Comparison of ENCODE assay signal across 8 cellular contexts in the genomic region with DNA sequence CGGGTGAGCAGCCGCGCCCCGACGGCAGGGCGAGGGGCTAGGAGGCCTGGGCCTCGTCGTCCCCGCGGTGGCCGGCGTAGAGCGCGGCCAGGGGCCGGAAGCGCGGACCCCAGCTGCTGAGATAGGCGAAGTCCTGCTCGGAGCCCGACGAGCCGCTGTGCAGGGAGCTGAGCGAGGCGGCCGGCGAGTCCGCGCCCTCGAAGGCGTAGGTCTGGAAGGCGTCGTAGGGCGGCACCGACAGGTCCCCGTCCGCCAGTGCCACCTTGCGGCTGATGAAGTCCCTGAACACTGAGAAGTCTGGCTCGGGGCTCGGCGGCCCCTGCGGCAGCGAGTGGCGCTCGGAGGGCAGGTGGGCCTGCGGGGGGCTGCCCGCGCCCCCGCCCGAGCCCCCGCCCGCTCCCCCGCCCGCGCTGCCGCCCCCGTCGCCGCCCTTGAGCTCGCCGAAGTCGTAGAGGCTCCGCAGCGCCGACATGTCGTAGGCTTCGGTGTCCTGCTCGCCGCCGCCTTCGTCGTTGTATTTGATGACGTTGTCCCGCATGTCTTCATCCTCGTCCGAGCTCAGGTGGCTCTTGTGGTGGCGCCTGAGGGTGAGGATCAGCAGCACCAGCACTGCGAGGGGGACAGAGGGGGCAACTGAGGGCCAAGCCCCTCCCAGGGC. TPM values are rescaled to one million over a fixed set of nuclear protein-coding genes. Genes with fewer than 3 reads are reported as not detected.
DNase-seq lines count a peak whose midpoint lies in the region; ATAC-seq and TF ChIP-seq lines count a peak whose summit lies in the region.

No MANE protein-coding gene starts in this region.

- H3K9me3 ChIP-seq in naive thymus-derived CD4-positive, alpha-beta T cell (ENCODE audit: control insufficient read depth in 2 of 3, low read length in 3 of 3), result no peaks in the 10 kb centered on the region

- no peaks in the 10 kb centered on the region for H3K36me3 Mint-ChIP-seq in naive thymus-derived CD4-positive, alpha-beta T cell
- no peaks in the 10 kb centered on the region for H3K36me3 Mint-ChIP-seq in stimulated activated memory B cell treated with anti-CD40 and anti-IgM and Interleukin-4, amounts not matched to agents 10 μg/mL and 1 μg/mL and 100 μg/mL, for 72 hours

- CTCF ChIA-PET in naive thymus-derived CD4-positive, alpha-beta T cell (lab: Charles Lee), result interaction anchor here (0.7 to 2.0 kb wide), 5 partner anchors 8 to 187 kb away, joined by 3 to 8 read pairs (median 5); no protein-coding TSS in a partner anchor

- no peak overlapping the region for H3K27ac ChIP-seq in naive thymus-derived CD4-positive, alpha-beta T cell (ENCODE audit: low read depth, low read length)

- H3K4me1 Mint-ChIP-seq in naive thymus-derived CD4-positive, alpha-beta T cell, result peaks cover 0 to 5% (median 0%) of the 10 kb centered on the region in 7 donors
- H3K4me1 Mint-ChIP-seq in stimulated activated memory B cell treated with anti-CD40 and anti-IgM and Interleukin-4, amounts not matched to agents 10 μg/mL and 1 μg/mL and 100 μg/mL, for 72 hours, result peaks cover 5% of the 10 kb centered on the region

- POLR2A ChIA-PET in naive thymus-derived CD4-positive, alpha-beta T cell (lab: Charles Lee), result no interaction called here

- H3K4me3 ChIP-seq in naive thymus-derived CD4-positive, alpha-beta T cell (ENCODE audit: low read length), result no peak overlapping the region

- peak; percentile 41 for DNase-seq in ELR (ENCODE audit: low read depth)
- DNase-seq in NCI-H2196 treated with DMSO at 0.1 percent for 48 hours (lab: John Stamatoyannopoulos, UW; ENCODE audit: unreplicated experiment), result peak; percentile 49
- DNase-seq in activated CD8-positive, alpha-beta memory T cell treated with anti-CD3 and anti-CD28 coated beads, Interleukin-2, amount 50 U/mL, for 1 hour (ENCODE audit: extremely low read depth), result peak; percentile 17
- peak; percentile 73 to 83 for DNase-seq in erythroblast (lab: John Stamatoyannopoulos, UW)
- DNase-seq in naive thymus-derived CD4-positive, alpha-beta T cell, result peak; percentile 37 to 71 (median 62)
- no peak for DNase-seq in amniotic stem cell (lab: John Stamatoyannopoulos, UW)

- peaks cover 50 to 71% (median 57%) of the 10 kb centered on the region in 5 donors for H3K27me3 Mint-ChIP-seq in naive thymus-derived CD4-positive, alpha-beta T cell
- peaks cover 69% of the 10 kb centered on the region for H3K27me3 Mint-ChIP-seq in stimulated activated memory B cell treated with anti-CD40 and anti-IgM and Interleukin-4, amounts not matched to agents 10 μg/mL and 1 μg/mL and 100 μg/mL, for 72 hours

- no peaks in the 10 kb centered on the region for H3K4me1 ChIP-seq in naive thymus-derived CD4-positive, alpha-beta T cell (ENCODE audit: control insufficient read depth in 2 of 2, insufficient read depth in 2 of 2, low read length in 2 of 2)

- H3K27ac Mint-ChIP-seq in naive thymus-derived CD4-positive, alpha-beta T cell, result no peak overlapping the region
- no peak overlapping the region for H3K27ac Mint-ChIP-seq in stimulated activated memory B cell treated with anti-CD40 and anti-IgM and Interleukin-4, amounts not matched to agents 10 μg/mL and 1 μg/mL and 100 μg/mL, for 72 hours

- no peaks in the 10 kb centered on the region for H3K36me3 ChIP-seq in naive thymus-derived CD4-positive, alpha-beta T cell (ENCODE audit: control insufficient read depth in 2 of 3, insufficient read depth in 3 of 3, low read length in 3 of 3)

- peak overlapping the region in 4 of 10 donors; percentile 43 to 65 (median 48) for H3K4me3 Mint-ChIP-seq in naive thymus-derived CD4-positive, alpha-beta T cell
- H3K4me3 Mint-ChIP-seq in stimulated activated memory B cell treated with anti-CD40 and anti-IgM and Interleukin-4, amounts not matched to agents 10 μg/mL and 1 μg/mL and 100 μg/mL, for 72 hours, result no peak overlapping the region

- ATAC-seq in naive thymus-derived CD4-positive, alpha-beta T cell, result peak; percentile 91
- peak; percentile 77 for ATAC-seq in stimulated activated memory B cell treated with anti-CD40 and anti-IgM and Interleukin-4, amounts not matched to agents 10 μg/mL and 1 μg/mL and 100 μg/mL, for 72 hours
- ATAC-seq in HG02588 (IDR thresholded peaks at IDR 0.05; ENCODE audit: unreplicated experiment), result no peak

- no peak for TF ChIP-seq POLR2A in erythroblast (IDR thresholded peaks at IDR 0.05; ENCODE audit: low read length)

- intact Hi-C loops in naive thymus-derived CD4-positive, alpha-beta T cell (cut with micrococcal nuclease), result loop anchor here (1.0 to 2.0 kb wide), 4 partner anchors 42 to 187 kb away; no protein-coding TSS in a partner anchor

- peaks cover 0 to 21% of the 10 kb centered on the region in 2 donors for H3K27me3 ChIP-seq in naive thymus-derived CD4-positive, alpha-beta T cell (ENCODE audit: control insufficient read depth in 2 of 2, insufficient read depth in 2 of 2, low read length in 2 of 2)

- H3K9me3 Mint-ChIP-seq in naive thymus-derived CD4-positive, alpha-beta T cell, result peaks cover 0 to 1% (median 0%) of the 10 kb centered on the region in 11 donors
- no peaks in the 10 kb centered on the region for H3K9me3 Mint-ChIP-seq in stimulated activated memory B cell treated with anti-CD40 and anti-IgM and Interleukin-4, amounts not matched to agents 10 μg/mL and 1 μg/mL and 100 μg/mL, for 72 hours

RNA-seq across cellular contexts. Expression of gene CD40, which starts 56.5 kb away (rescaled TPM):
- total RNA-seq in naive thymus-derived CD4-positive, alpha-beta T cell, result 1 to 10 TPM; 1.7 to 10.0 (median 4.0) TPM
- polyA plus RNA-seq in naive thymus-derived CD4-positive, alpha-beta T cell, result 1 to 10 TPM; 4.0 to 5.2 TPM
